In the genomic region with DNA sequence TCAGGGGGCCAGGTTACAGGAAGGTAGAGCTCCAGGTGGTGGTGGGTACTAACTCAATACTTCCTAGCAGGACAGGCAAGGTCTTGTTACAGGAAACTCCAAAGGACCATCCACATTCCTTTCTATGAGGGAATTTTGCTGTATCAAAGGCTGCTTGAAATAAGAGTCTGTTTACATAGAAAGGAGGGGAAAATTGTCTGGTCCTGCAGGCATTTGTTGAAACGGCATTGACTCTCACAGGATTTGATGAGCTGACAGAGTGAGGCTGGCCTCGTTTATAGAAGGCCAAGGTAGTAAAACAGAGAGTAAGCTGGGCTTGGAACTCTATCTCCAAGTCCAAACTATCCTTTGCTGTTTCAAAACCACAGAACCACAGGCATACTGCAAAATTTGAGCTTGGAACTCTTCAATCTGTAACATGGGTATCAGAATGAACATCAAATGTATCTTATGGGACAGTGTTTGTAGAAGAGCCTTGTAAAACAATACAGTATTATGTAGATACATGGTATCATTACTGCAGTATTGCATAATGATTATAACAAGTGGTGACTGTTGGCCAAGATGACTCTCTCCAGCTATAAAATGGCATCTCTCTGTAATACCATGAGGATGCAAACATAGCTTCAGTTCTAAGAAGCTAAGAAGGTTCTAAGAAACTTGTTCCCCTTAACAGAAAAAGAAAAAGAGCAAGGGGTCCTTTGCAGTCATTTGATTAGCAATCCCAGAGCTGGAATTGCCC, we compare ENCODE assay signal across 13 cellular contexts.
DNase-seq lines count a peak whose midpoint lies in the region; ATAC-seq and TF ChIP-seq lines count a peak whose summit lies in the region.
"Had no signal": no experiment of that assay in that cellular context is flagged by ENCODE, and none has a peak within 500 bp of the region (broad histone marks: within the 10 kb centered on the region; RNA-seq: fewer than 3 reads in every experiment).

No MANE protein-coding gene starts in this region.

- H3K4me2 ChIP-seq in fibroblast of lung (ENCODE audit: extremely low read depth, insufficient read depth, low read length) = no peak overlapping the region

- H3K9me3 ChIP-seq in RWPE2 (ENCODE audit: severe bottlenecking) = no peaks in the 10 kb centered on the region
- H3K9me3 ChIP-seq in fibroblast of lung (ENCODE audit: control insufficient read depth, insufficient read depth, low read depth, low read length) = no peaks in the 10 kb centered on the region
- no peaks in the 10 kb centered on the region for H3K9me3 ChIP-seq in sigmoid colon
- H3K9me3 ChIP-seq in left lung = no peaks in the 10 kb centered on the region
- H3K9me3 ChIP-seq: ascending aorta had no signal

- no peak for TF ChIP-seq POLR2A in sigmoid colon (IDR thresholded peaks at IDR 0.05)

- H3K4me3 ChIP-seq in RWPE2 (ENCODE audit: severe bottlenecking) (no peak overlapping the region), fibroblast of lung (replicated peaks in 1 of 4; ENCODE audit: control extremely low read depth in 1 of 4, insufficient read depth in 1 of 4, low read depth in 3 of 4, low read length in 4 of 4) (no peak overlapping the region), sigmoid colon (no peak overlapping the region), left lung (no peak overlapping the region)
- H3K4me3 ChIP-seq: ascending aorta had no signal

- no peak overlapping the region for H3K9ac ChIP-seq in fibroblast of lung (ENCODE audit: insufficient read depth, low read length)

- TF ChIP-seq CTCF in Calu3 (IDR thresholded peaks at IDR 0.05; ENCODE audit: unreplicated experiment) (no peak), RWPE2 (IDR thresholded peaks at IDR 0.05; ENCODE audit: poor library complexity, severe bottlenecking) (no peak), fibroblast of lung (conservative IDR thresholded peaks at IDR 0.05 in 1 of 2, IDR thresholded peaks at IDR 0.05 in 1 of 2; ENCODE audit: low read depth in 1 of 2, low read length in 2 of 2) (no peak), sigmoid colon (IDR thresholded peaks at IDR 0.05) (no peak), left lung (IDR thresholded peaks at IDR 0.05) (no peak)

- H3K36me3 Mint-ChIP-seq in Calu3 (ENCODE audit: insufficient read depth, unreplicated experiment) = peaks cover 16% of the 10 kb centered on the region
- peaks cover 16 to 32% of the 10 kb centered on the region in 2 donors for H3K36me3 Mint-ChIP-seq in stimulated activated naive B cell treated with anti-CD40 and anti-IgM and Interleukin-4, amounts not matched to agents 10 μg/mL and 1 μg/mL and 100 μg/mL, for 72 hours

- TF ChIP-seq EP300 in sigmoid colon (IDR thresholded peaks at IDR 0.05) = no peak

- peak; percentile 73 for ATAC-seq in RWPE2 (ENCODE audit: low read depth)
- no peak for ATAC-seq in stimulated activated naive B cell treated with anti-CD40 and anti-IgM and Interleukin-4, amounts not matched to agents 10 μg/mL and 1 μg/mL and 100 μg/mL, for 72 hours (replicated peaks)
- ATAC-seq in left lung = no peak

- no peak overlapping the region for H3K4me3 Mint-ChIP-seq in Calu3 (ENCODE audit: low read depth, unreplicated experiment)
- H3K4me3 Mint-ChIP-seq in stimulated activated naive B cell treated with anti-CD40 and anti-IgM and Interleukin-4, amounts not matched to agents 10 μg/mL and 1 μg/mL and 100 μg/mL, for 72 hours = no peak overlapping the region

- no peaks in the 10 kb centered on the region for H3K9me3 Mint-ChIP-seq in Calu3 (ENCODE audit: low read depth, unreplicated experiment)
- no peaks in the 10 kb centered on the region for H3K9me3 Mint-ChIP-seq in stimulated activated naive B cell treated with anti-CD40 and anti-IgM and Interleukin-4, amounts not matched to agents 10 μg/mL and 1 μg/mL and 100 μg/mL, for 72 hours

- 58 to 71% methylated on average over 2 of the region's 2 CpGs for WGBS in sigmoid colon, 2 donors

- H3K4me1 Mint-ChIP-seq in Calu3 (ENCODE audit: low read depth, unreplicated experiment) = peaks cover 57% of the 10 kb centered on the region
- peaks cover 0 to 2% of the 10 kb centered on the region in 2 donors for H3K4me1 Mint-ChIP-seq in stimulated activated naive B cell treated with anti-CD40 and anti-IgM and Interleukin-4, amounts not matched to agents 10 μg/mL and 1 μg/mL and 100 μg/mL, for 72 hours

- H3K4me1 ChIP-seq in RWPE2 (ENCODE audit: insufficient read depth, poor library complexity, severe bottlenecking) = peaks cover 66% of the 10 kb centered on the region
- H3K4me1 ChIP-seq in fibroblast of lung (ENCODE audit: control insufficient read depth, extremely low read depth, insufficient read depth, low read length) = peaks cover 89% of the 10 kb centered on the region
- peaks cover 0 to 82% (median 73%) of the 10 kb centered on the region in 4 donors for H3K4me1 ChIP-seq in sigmoid colon
- H3K4me1 ChIP-seq in left lung = peaks cover 34 to 38% of the 10 kb centered on the region in 2 donors

- no TSS peak for BruUV-seq in Calu3 (replicated peaks; lab: Mats Ljungman, UMichigan)

- H3K79me2 ChIP-seq in fibroblast of lung (ENCODE audit: control insufficient read depth, insufficient read depth, low read length) = peaks cover 58% of the 10 kb centered on the region

- H3K36me3 ChIP-seq in RWPE2 (ENCODE audit: low read depth) (peaks cover 39% of the 10 kb centered on the region), fibroblast of lung (ENCODE audit: control insufficient read depth, insufficient read depth, low read length) (peaks cover 22% of the 10 kb centered on the region), sigmoid colon (no peaks in the 10 kb centered on the region), left lung (peaks cover 0 to 34% of the 10 kb centered on the region in 2 donors)

- no peak overlapping the region for H2AFZ ChIP-seq in fibroblast of lung (ENCODE audit: low read length)

- no peaks in the 10 kb centered on the region for H4K20me1 ChIP-seq in fibroblast of lung (ENCODE audit: control insufficient read depth, extremely low read depth, insufficient read depth, low read length)

- DNase-seq in Calu3 = no peak
- no peak for DNase-seq in RWPE2 (ENCODE audit: low spot score)
- peak in 1 of 2 donors; percentile 60 for DNase-seq in fibroblast of lung (ENCODE audit: low read depth in 2 of 2)
- DNase-seq in sigmoid colon = no peak
- no peak for DNase-seq in NCI-H748 treated with DMSO at 0.1 percent for 48 hours (lab: John Stamatoyannopoulos, UW)
- DNase-seq in stimulated activated naive B cell treated with anti-CD40 and anti-IgM and Interleukin-4, amounts not matched to agents 10 μg/mL and 1 μg/mL and 100 μg/mL, for 72 hours = no peak
- DNase-seq in left lung = no peak
- DNase-seq in anterior cingulate cortex (lab: John Stamatoyannopoulos, UW) = no peak
- DNase-seq: NCI-H2171 treated with DMSO at 0.1 percent for 48 hours; stimulated activated CD4-positive, alpha-beta T cell treated with anti-CD3 and anti-CD28 coated beads, Interleukin-4, amount 100 ng/mL, for 1 hour; substantia nigra had no signal

- intact Hi-C loops in Calu3 (cut with micrococcal nuclease; ENCODE audit: unreplicated experiment) (loop anchor here (10.0 kb wide), 1 partner anchor 149 kb away; no protein-coding TSS in a partner anchor), sigmoid colon (cut with DNase I) (loop anchor here (5.0 kb wide), 1 partner anchor 93 kb away; a partner anchor contains a TSS), left lung (cut with DNase I) (no loop called here)

- H3K27ac ChIP-seq in RWPE2 (ENCODE audit: poor library complexity, severe bottlenecking) = peak overlapping the region; percentile 96
- peak overlapping the region; percentile 84 for H3K27ac ChIP-seq in fibroblast of lung (ENCODE audit: insufficient read depth, low read length)
- H3K27ac ChIP-seq in sigmoid colon = peak overlapping the region; percentile 51 to 93 (median 88)
- peak overlapping the region in 1 of 2 donors; percentile 46 for H3K27ac ChIP-seq in left lung
- H3K27ac ChIP-seq: C4-2B had no signal

- no peaks in the 10 kb centered on the region for H3K27me3 ChIP-seq in RWPE2 (ENCODE audit: insufficient read depth, poor library complexity, severe bottlenecking)
- no peaks in the 10 kb centered on the region for H3K27me3 ChIP-seq in fibroblast of lung (ENCODE audit: control insufficient read depth, insufficient read depth, low read length)
- H3K27me3 ChIP-seq in sigmoid colon = no peaks in the 10 kb centered on the region
- no peaks in the 10 kb centered on the region for H3K27me3 ChIP-seq in left lung
- H3K27me3 ChIP-seq: ascending aorta had no signal

- H3K27me3 Mint-ChIP-seq in Calu3 (ENCODE audit: unreplicated experiment) = no peaks in the 10 kb centered on the region
- no peaks in the 10 kb centered on the region for H3K27me3 Mint-ChIP-seq in stimulated activated naive B cell treated with anti-CD40 and anti-IgM and Interleukin-4, amounts not matched to agents 10 μg/mL and 1 μg/mL and 100 μg/mL, for 72 hours

- CTCF ChIA-PET in Calu3 (lab: Charles Lee) = interaction anchor here (1.9 kb wide), 1 partner anchor 11 kb away, joined by 5 read pairs; no protein-coding TSS in a partner anchor

- H3K27ac Mint-ChIP-seq in Calu3 (ENCODE audit: unreplicated experiment) = peak overlapping the region; percentile 63
- no peak overlapping the region for H3K27ac Mint-ChIP-seq in stimulated activated naive B cell treated with anti-CD40 and anti-IgM and Interleukin-4, amounts not matched to agents 10 μg/mL and 1 μg/mL and 100 μg/mL, for 72 hours

Comparison
In these comparisons a context has a peak if more than half of its experiments do, and no peak if none do; other contexts are left out.
1. intact Hi-C loops: an anchor here in Calu3 (10.0 kb wide) and sigmoid colon (5.0 kb wide); none called in left lung.